ENCODE assay signal across 13 cellular contexts in the genomic region with DNA sequence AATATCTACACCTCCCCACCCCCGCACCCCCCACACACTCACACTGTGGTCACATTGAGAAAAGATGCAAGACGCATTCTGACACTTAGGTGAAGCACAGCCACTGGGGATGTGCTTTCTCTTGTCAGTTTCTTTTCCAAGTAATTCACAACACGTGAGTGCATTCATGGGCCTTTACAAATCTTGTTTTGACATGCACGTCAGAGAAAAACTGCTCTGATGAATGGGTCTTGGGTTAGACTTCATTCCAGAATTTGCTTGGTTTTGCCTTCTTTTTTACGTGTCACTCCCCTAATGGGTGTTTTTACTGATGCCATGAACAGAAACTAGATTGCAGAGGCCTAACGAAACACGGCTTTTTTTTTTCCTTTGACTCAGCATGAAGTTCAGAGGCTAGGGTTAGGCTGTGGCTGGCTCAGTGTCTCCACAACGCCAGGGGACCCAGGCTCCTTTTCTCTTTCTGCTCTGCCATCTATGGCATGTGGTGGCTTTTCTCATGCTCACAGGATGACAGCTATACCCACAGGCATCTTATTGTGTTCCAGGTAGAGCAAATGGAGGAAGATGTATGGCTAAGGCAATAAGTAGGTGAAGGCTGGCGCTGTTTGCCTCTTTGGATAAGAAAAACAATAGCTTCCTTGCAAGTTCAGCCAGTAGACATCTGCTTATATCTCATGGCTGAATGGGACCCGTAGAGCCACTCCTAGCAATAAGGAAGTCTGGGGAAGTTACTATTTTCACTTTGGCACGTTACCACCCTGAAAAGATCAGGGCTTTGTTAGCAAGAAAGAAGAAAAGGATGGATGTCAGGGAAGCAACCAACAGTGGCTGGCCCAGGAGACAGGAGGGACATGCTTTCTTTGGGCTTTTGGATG.
DNase-seq lines count a peak whose midpoint lies in the region; ATAC-seq and TF ChIP-seq lines count a peak whose summit lies in the region.
"Had no signal": no experiment of that assay in that cellular context is flagged by ENCODE, and none has a peak within 500 bp of the region (broad histone marks: within the 10 kb centered on the region; RNA-seq: fewer than 3 reads in every experiment).

No MANE protein-coding gene starts in this region.

- H3K79me2 ChIP-seq in OCI-LY3 (ENCODE audit: low read length), result peaks cover 23% of the 10 kb centered on the region

- peak; percentile 49 for ATAC-seq in HG02642 (IDR thresholded peaks at IDR 0.05; ENCODE audit: poor library complexity, unreplicated experiment)
- ATAC-seq: K562 had no signal

- H3K4me1 Mint-ChIP-seq in type B pancreatic cell (ENCODE audit: unreplicated experiment), result peaks cover 19% of the 10 kb centered on the region
- no peaks in the 10 kb centered on the region for H3K4me1 Mint-ChIP-seq in chondrocyte (ENCODE audit: low read depth)

- H3K27me3 ChIP-seq in OCI-LY3 (ENCODE audit: low read depth, low read length), result no peaks in the 10 kb centered on the region

- peak overlapping the region; percentile 47 for H3K4me3 Mint-ChIP-seq in type B pancreatic cell
- H3K4me3 Mint-ChIP-seq in chondrocyte (ENCODE audit: unreplicated experiment), result no peak overlapping the region
- H3K4me3 Mint-ChIP-seq: brain had no signal

- no peaks in the 10 kb centered on the region for H4K20me1 ChIP-seq in OCI-LY3 (ENCODE audit: insufficient read depth, low read length)

- H3K27me3 Mint-ChIP-seq in type B pancreatic cell (no peaks in the 10 kb centered on the region), chondrocyte (ENCODE audit: low read depth) (no peaks in the 10 kb centered on the region)
- H3K27me3 Mint-ChIP-seq: brain had no signal

- peak overlapping the region; percentile 90 for H3K4me2 ChIP-seq in OCI-LY3 (ENCODE audit: low read length)

- H3K36me3 Mint-ChIP-seq in type B pancreatic cell (peaks cover 4% of the 10 kb centered on the region), chondrocyte (ENCODE audit: low read depth) (no peaks in the 10 kb centered on the region)
- H3K36me3 Mint-ChIP-seq: brain had no signal

- no peak overlapping the region for H2AFZ ChIP-seq in OCI-LY3 (ENCODE audit: low read depth, low read length)

- peaks cover 40% of the 10 kb centered on the region for H3K4me1 ChIP-seq in OCI-LY3 (ENCODE audit: low read length)
- H3K4me1 ChIP-seq: prostate gland had no signal

- TF ChIP-seq CTCF in OCI-LY3 (IDR thresholded peaks at IDR 0.05; ENCODE audit: low read depth, low read length), result peak; percentile 18
- no peak for TF ChIP-seq CTCF in type B pancreatic cell (conservative IDR thresholded peaks at IDR 0.05)
- no peak for TF ChIP-seq CTCF in chondrocyte (IDR thresholded peaks at IDR 0.05)

- H3K27ac Mint-ChIP-seq in type B pancreatic cell, result peak overlapping the region; percentile 89
- no peak overlapping the region for H3K27ac Mint-ChIP-seq in chondrocyte (ENCODE audit: unreplicated experiment)
- H3K27ac Mint-ChIP-seq: brain had no signal

- H3K4me3 ChIP-seq in OCI-LY3 (ENCODE audit: low read length), result peak overlapping the region; percentile 80
- H3K4me3 ChIP-seq: K562, prostate gland had no signal

- peak; percentile 17 for DNase-seq in stimulated activated CD4-positive, alpha-beta T cell treated with anti-CD3 and anti-CD28 coated beads, Interleukin-15, amount 100 ng/mL, for 24 hours
- no peak for DNase-seq in stimulated activated CD4-positive, alpha-beta T cell treated with anti-CD3 and anti-CD28 coated beads, Interleukin-2, amount 100 ng/mL, for 24 hours
- DNase-seq in type B pancreatic cell (ENCODE audit: extremely low spot score, unreplicated experiment), result no peak
- no peak for DNase-seq in NCI-H2171 (lab: John Stamatoyannopoulos, UW)
- no peak for DNase-seq in SW480 (ENCODE audit: low spot score)
- DNase-seq in chondrocyte (ENCODE audit: low spot score), result no peak
- DNase-seq: mesendoderm, NCI-H2081 treated with DMSO at 0.1 percent for 48 hours had no signal

- H3K9ac ChIP-seq in OCI-LY3 (ENCODE audit: low read length), result peak overlapping the region; percentile 85

- no peaks in the 10 kb centered on the region for H3K9me3 ChIP-seq in OCI-LY3 (ENCODE audit: insufficient read depth, low read length)
- H3K9me3 ChIP-seq: prostate gland had no signal

- no peaks in the 10 kb centered on the region for H3K9me3 Mint-ChIP-seq in type B pancreatic cell
- H3K9me3 Mint-ChIP-seq in chondrocyte (ENCODE audit: low read depth), result peaks cover 3% of the 10 kb centered on the region

- peak overlapping the region; percentile 98 for H3K27ac ChIP-seq in OCI-LY3 (ENCODE audit: low read length)
- H3K27ac ChIP-seq: prostate gland had no signal

- peaks cover 33% of the 10 kb centered on the region for H3K36me3 ChIP-seq in OCI-LY3 (replicated peaks; ENCODE audit: low read depth, low read length)
- H3K36me3 ChIP-seq: prostate gland had no signal
